ENCODE assay signal across 1 cellular context in genomic region chr11:89477175-89477574, GRCh38.
TF ChIP-seq lines count a peak whose summit lies in the region.

No MANE protein-coding gene starts in this region.

TF ChIP-seq in WTC11, 78 proteins besides CTCF, POLR2A, EP300 and RAD21 (continued from another document):
- no peak for TF ChIP-seq ZNF425 (CRISPR knock-in tag; conservative IDR thresholded peaks at IDR 0.05)
- TF ChIP-seq, protein P1, sequence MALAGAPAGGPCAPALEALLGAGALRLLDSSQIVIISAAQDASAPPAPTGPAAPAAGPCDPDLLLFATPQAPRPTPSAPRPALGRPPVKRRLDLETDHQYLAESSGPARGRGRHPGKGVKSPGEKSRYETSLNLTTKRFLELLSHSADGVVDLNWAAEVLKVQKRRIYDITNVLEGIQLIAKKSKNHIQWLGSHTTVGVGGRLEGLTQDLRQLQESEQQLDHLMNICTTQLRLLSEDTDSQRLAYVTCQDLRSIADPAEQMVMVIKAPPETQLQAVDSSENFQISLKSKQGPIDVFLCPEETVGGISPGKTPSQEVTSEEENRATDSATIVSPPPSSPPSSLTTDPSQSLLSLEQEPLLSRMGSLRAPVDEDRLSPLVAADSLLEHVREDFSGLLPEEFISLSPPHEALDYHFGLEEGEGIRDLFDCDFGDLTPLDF (CRISPR knock-in tag; IDR thresholded peaks at IDR 0.05): no peak
- TF ChIP-seq STAT6 (CRISPR knock-in tag; conservative IDR thresholded peaks at IDR 0.05; ENCODE audit: low read depth): no peak
- TF ChIP-seq GTF2I (CRISPR knock-in tag; conservative IDR thresholded peaks at IDR 0.05): no peak
- TF ChIP-seq, protein P2, sequence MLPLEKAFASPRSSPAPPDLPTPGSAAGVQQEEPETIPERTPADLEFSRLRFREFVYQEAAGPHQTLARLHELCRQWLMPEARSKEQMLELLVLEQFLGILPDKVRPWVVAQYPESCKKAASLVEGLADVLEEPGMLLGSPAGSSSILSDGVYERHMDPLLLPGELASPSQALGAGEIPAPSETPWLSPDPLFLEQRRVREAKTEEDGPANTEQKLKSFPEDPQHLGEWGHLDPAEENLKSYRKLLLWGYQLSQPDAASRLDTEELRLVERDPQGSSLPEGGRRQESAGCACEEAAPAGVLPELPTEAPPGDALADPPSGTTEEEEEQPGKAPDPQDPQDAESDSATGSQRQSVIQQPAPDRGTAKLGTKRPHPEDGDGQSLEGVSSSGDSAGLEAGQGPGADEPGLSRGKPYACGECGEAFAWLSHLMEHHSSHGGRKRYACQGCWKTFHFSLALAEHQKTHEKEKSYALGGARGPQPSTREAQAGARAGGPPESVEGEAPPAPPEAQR (CRISPR knock-in tag; IDR thresholded peaks at IDR 0.05): no peak
- no peak for TF ChIP-seq MXD4 (CRISPR knock-in tag; IDR thresholded peaks at IDR 0.05; ENCODE audit: borderline replicate concordance)
- TF ChIP-seq ERG (CRISPR knock-in tag; IDR thresholded peaks at IDR 0.05): no peak
- no peak for TF ChIP-seq NR1H2 (CRISPR knock-in tag; IDR thresholded peaks at IDR 0.05)
- no peak for TF ChIP-seq ZNF416 (CRISPR knock-in tag; IDR thresholded peaks at IDR 0.05)
